ENCODE assay signal across 11 cellular contexts in the genomic region with DNA sequence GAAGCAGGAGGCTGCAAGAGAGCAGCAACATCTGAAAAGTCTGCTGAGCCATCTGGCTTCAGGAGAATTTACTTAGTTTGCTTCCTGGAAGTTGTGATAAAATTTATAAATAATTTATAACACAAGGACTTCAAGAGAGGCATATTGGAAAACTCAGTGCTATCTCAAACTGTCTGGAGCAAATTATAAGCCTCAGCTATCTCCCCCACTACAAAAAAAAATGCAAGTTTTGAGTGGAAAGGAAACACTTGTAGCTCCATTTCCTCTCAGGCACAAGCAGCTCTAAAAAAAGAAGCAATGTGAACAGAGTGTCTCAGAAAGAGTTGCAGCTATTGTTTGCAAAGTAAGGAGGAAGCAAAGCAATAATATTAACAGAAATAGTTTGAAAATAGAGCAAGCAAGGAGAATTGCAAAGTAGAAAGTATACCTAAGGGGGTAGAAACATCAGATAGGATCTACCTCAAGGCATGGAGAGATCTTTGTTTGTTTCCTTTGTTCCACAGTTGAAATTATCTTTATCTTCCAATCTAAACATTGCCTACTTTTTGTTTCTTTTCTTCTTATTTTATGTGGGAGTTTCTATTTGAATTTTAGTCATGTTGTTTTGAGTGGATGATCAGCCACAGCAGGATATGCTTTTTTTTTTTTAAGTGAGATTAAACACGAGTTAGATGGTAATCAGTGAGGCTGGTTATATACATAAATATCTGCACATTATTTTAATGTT.
A peak's percentile ranks its signal among the peaks of the same experiment; 100 is the strongest.
DNase-seq lines count a peak whose midpoint lies in the region; ATAC-seq and TF ChIP-seq lines count a peak whose summit lies in the region.
"Had no signal": no experiment of that assay in that cellular context is flagged by ENCODE, and none has a peak within 500 bp of the region (broad histone marks: within the 10 kb centered on the region; RNA-seq: fewer than 3 reads in every experiment).

No MANE protein-coding gene starts in this region.

- peaks cover 13% of the 10 kb centered on the region for H3K9me3 Mint-ChIP-seq in nephron
- peaks cover 0 to 7% of the 10 kb centered on the region in 2 donors for H3K9me3 Mint-ChIP-seq in stimulated activated naive B cell treated with anti-CD40 and anti-IgM and Interleukin-4, amounts not matched to agents 10 μg/mL and 1 μg/mL and 100 μg/mL, for 72 hours

- TF ChIP-seq CTCF in nephron (IDR thresholded peaks at IDR 0.05; ENCODE audit: unreplicated experiment in 3 of 3) (no peak), foreskin fibroblast (IDR thresholded peaks at IDR 0.05; ENCODE audit: low read depth, low read length) (no peak)

- peak overlapping the region; percentile 86 to 95 (median 95) for H3K27ac Mint-ChIP-seq in nephron
- no peak overlapping the region for H3K27ac Mint-ChIP-seq in stimulated activated naive B cell treated with anti-CD40 and anti-IgM and Interleukin-4, amounts not matched to agents 10 μg/mL and 1 μg/mL and 100 μg/mL, for 72 hours

- DNase-seq in DMS53 treated with DMSO at 0.1 percent for 48 hours (lab: John Stamatoyannopoulos, UW; ENCODE audit: unreplicated experiment) (peak; percentile 28), KG1 (lab: John Stamatoyannopoulos, UW) (peak; percentile 46), caudate nucleus (lab: John Stamatoyannopoulos, UW) (no peak), NCI-H69 (lab: John Stamatoyannopoulos, UW) (no peak), foreskin fibroblast (no peak)
- DNase-seq in stimulated activated naive B cell treated with anti-CD40 and anti-IgM and Interleukin-4, amounts not matched to agents 10 μg/mL and 1 μg/mL and 100 μg/mL, for 72 hours = no peak
- DNase-seq: posterior cingulate gyrus; SHP77 treated with DMSO at 0.1 percent for 48 hours; stimulated activated CD8-positive, alpha-beta memory T cell treated with anti-CD3 and anti-CD28 coated beads, Interleukin-4, amount 100 ng/mL, for 48 hours had no signal

- peak overlapping the region; percentile 44 for H3K27ac ChIP-seq in caudate nucleus (ENCODE audit: low read depth, low read length)

- H3K36me3 Mint-ChIP-seq in nephron (ENCODE audit: low read depth) = no peaks in the 10 kb centered on the region
- peaks cover 0 to 6% of the 10 kb centered on the region in 2 donors for H3K36me3 Mint-ChIP-seq in stimulated activated naive B cell treated with anti-CD40 and anti-IgM and Interleukin-4, amounts not matched to agents 10 μg/mL and 1 μg/mL and 100 μg/mL, for 72 hours

- no peak overlapping the region for H3K4me3 ChIP-seq in foreskin fibroblast (ENCODE audit: low read depth in 1 of 2, low read length in 2 of 2)

- no peak overlapping the region for H3K4me3 Mint-ChIP-seq in nephron
- no peak overlapping the region for H3K4me3 Mint-ChIP-seq in stimulated activated naive B cell treated with anti-CD40 and anti-IgM and Interleukin-4, amounts not matched to agents 10 μg/mL and 1 μg/mL and 100 μg/mL, for 72 hours

- ATAC-seq in stimulated activated naive B cell treated with anti-CD40 and anti-IgM and Interleukin-4, amounts not matched to agents 10 μg/mL and 1 μg/mL and 100 μg/mL, for 72 hours (replicated peaks) = no peak
- ATAC-seq in GM19324 (IDR thresholded peaks at IDR 0.05; ENCODE audit: low FRiP score, unreplicated experiment) = no peak

- H3K4me1 Mint-ChIP-seq in nephron = peaks cover 11% of the 10 kb centered on the region
- H3K4me1 Mint-ChIP-seq in stimulated activated naive B cell treated with anti-CD40 and anti-IgM and Interleukin-4, amounts not matched to agents 10 μg/mL and 1 μg/mL and 100 μg/mL, for 72 hours = peaks cover 7 to 9% of the 10 kb centered on the region in 2 donors

- no peaks in the 10 kb centered on the region for H3K27me3 Mint-ChIP-seq in nephron (ENCODE audit: low read depth)
- H3K27me3 Mint-ChIP-seq in stimulated activated naive B cell treated with anti-CD40 and anti-IgM and Interleukin-4, amounts not matched to agents 10 μg/mL and 1 μg/mL and 100 μg/mL, for 72 hours = peaks cover 0 to 11% of the 10 kb centered on the region in 2 donors

Comparison
In these comparisons a context has a peak if more than half of its experiments do, and no peak if none do; other contexts are left out.
1. DNase-seq: peak in DMS53 treated with DMSO at 0.1 percent for 48 hours (single experiment) and KG1 (single experiment); none in caudate nucleus (0 of 61), stimulated activated naive B cell treated with anti-CD40 and anti-IgM and Interleukin-4, amounts not matched to agents 10 μg/mL and 1 μg/mL and 100 μg/mL, for 72 hours (single experiment), NCI-H69 (single experiment) and foreskin fibroblast (0 of 2).